Comparison of ENCODE assay signal across 26 cellular contexts in genomic region chr4:5788144-5788543, GRCh38.
"Had no signal": no experiment of that assay in that cellular context is flagged by ENCODE, and none has a peak within 500 bp of the region (broad histone marks: within the 10 kb centered on the region; RNA-seq: fewer than 3 reads in every experiment).

No MANE protein-coding gene starts in this region.

- H3K27ac ChIP-seq: adrenal gland, hepatocyte, neutrophil, pancreas, right lobe of liver, transverse colon had no signal

- H3K27ac Mint-ChIP-seq: activated naive CD8-positive, alpha-beta T cell; activated T-cell treated with anti-CD3 and anti-CD28 coated beads, Interleukin-2, amount 50 U/mL, for 24 hours; activated T-helper 2 cell treated with anti-CD3 and anti-CD28 coated beads, Interferon-gamma antibody, Interleukin-2, Interleukin-4, amounts not matched to agents 10 μg/mL and 5 μg/mL and 100 μg/mL, durations not matched to agents 14 hours and 24 hours and 36 hours; effector memory CD8-positive, alpha-beta T cell; immature natural killer cell; memory B cell; nephron; stimulated activated memory B cell treated with anti-CD40 and anti-IgM and Interleukin-4, amounts not matched to agents 10 μg/mL and 1 μg/mL and 100 μg/mL, for 72 hours had no signal

- H3K9me3 Mint-ChIP-seq: activated T-cell treated with anti-CD3 and anti-CD28 coated beads, Interleukin-2, amount 50 U/mL, for 24 hours; activated T-helper 2 cell treated with anti-CD3 and anti-CD28 coated beads, Interferon-gamma antibody, Interleukin-2, Interleukin-4, amounts not matched to agents 10 μg/mL and 5 μg/mL and 100 μg/mL, durations not matched to agents 14 hours and 24 hours and 36 hours; central memory CD8-positive, alpha-beta T cell; effector memory CD8-positive, alpha-beta T cell; immature natural killer cell; nephron had no signal

- DNase-seq: activated CD4-positive, alpha-beta T cell treated with anti-CD3 and anti-CD28 coated beads for 4 hours; activated CD4-positive, alpha-beta T cell treated with anti-CD3 and anti-CD28 coated beads, Interleukin-2, amount 50 U/mL, for 48 hours; activated CD4-positive, CD25-positive, alpha-beta regulatory T cell; activated naive CD4-positive, alpha-beta T cell; activated T-cell treated with anti-CD3 and anti-CD28 coated beads, Interleukin-2, amount 50 U/mL, for 24 hours; effector memory CD8-positive, alpha-beta T cell; foreskin melanocyte; glutamatergic neuron; immature natural killer cell; pancreas; small intestine; T-helper 9 cell; transverse colon had no signal

- H3K4me1 ChIP-seq: adrenal gland, right lobe of liver, transverse colon had no signal

- H3K4me3 Mint-ChIP-seq: activated naive CD8-positive, alpha-beta T cell; activated T-cell treated with anti-CD3 and anti-CD28 coated beads, Interleukin-2, amount 50 U/mL, for 24 hours; central memory CD8-positive, alpha-beta T cell; effector memory CD8-positive, alpha-beta T cell; immature natural killer cell; memory B cell; nephron; stimulated activated memory B cell treated with anti-CD40 and anti-IgM and Interleukin-4, amounts not matched to agents 10 μg/mL and 1 μg/mL and 100 μg/mL, for 72 hours had no signal

- H3K36me3 Mint-ChIP-seq: activated naive CD8-positive, alpha-beta T cell; immature natural killer cell; stimulated activated memory B cell treated with anti-CD40 and anti-IgM and Interleukin-4, amounts not matched to agents 10 μg/mL and 1 μg/mL and 100 μg/mL, for 72 hours had no signal

- H3K36me3 ChIP-seq: adrenal gland, neutrophil, right lobe of liver, transverse colon had no signal

- H3K27me3 Mint-ChIP-seq: activated T-cell treated with anti-CD3 and anti-CD28 coated beads, Interleukin-2, amount 50 U/mL, for 24 hours; central memory CD8-positive, alpha-beta T cell; effector memory CD8-positive, alpha-beta T cell; stimulated activated memory B cell treated with anti-CD40 and anti-IgM and Interleukin-4, amounts not matched to agents 10 μg/mL and 1 μg/mL and 100 μg/mL, for 72 hours had no signal

- FAIRE-seq: astrocyte, colon, endothelial cell of umbilical vein, pancreas, small intestine had no signal

- H3K4me1 Mint-ChIP-seq: central memory CD8-positive, alpha-beta T cell; immature natural killer cell; memory B cell; nephron; stimulated activated memory B cell treated with anti-CD40 and anti-IgM and Interleukin-4, amounts not matched to agents 10 μg/mL and 1 μg/mL and 100 μg/mL, for 72 hours had no signal

- H3K9me3 ChIP-seq: adrenal gland, neutrophil, pancreas, right lobe of liver, transverse colon had no signal

- H3K4me3 ChIP-seq: adrenal gland, hepatocyte, pancreas, right lobe of liver, transverse colon had no signal
